Comparison of ENCODE assay signal across 8 cellular contexts in genomic region chr14:49586673-49587460, GRCh38. TPM values are rescaled to one million over a fixed set of nuclear protein-coding genes. Genes with fewer than 3 reads are reported as not detected.
DNase-seq lines count a peak whose midpoint lies in the region; ATAC-seq and TF ChIP-seq lines count a peak whose summit lies in the region.

No MANE protein-coding gene starts in this region.

- peak overlapping the region; percentile 36 for H2AFZ ChIP-seq in osteoblast (ENCODE audit: low read length)

- H3K4me1 ChIP-seq in gastroesophageal sphincter: peaks cover 5 to 35% (median 6%) of the 10 kb centered on the region in 3 donors
- H3K4me1 ChIP-seq in osteoblast (ENCODE audit: insufficient read depth, low read length): peaks cover 18% of the 10 kb centered on the region

- WGBS in gastroesophageal sphincter (ENCODE audit: low coverage in 1 of 2), 2 donors: 1 to 3% methylated on average over 6 to 9 of the region's 21 CpGs

- H4K20me1 ChIP-seq in osteoblast (ENCODE audit: insufficient read depth, low read length): peaks cover 28% of the 10 kb centered on the region

- H3K27me3 Mint-ChIP-seq in activated naive CD4-positive, alpha-beta T cell treated with anti-CD3 and anti-CD28 coated beads, Interleukin-2, amount 10 ng/mL, durations not matched to agents 7 days and 5 days: peaks cover 4% of the 10 kb centered on the region

- CTCF ChIA-PET in activated naive CD4-positive, alpha-beta T cell treated with anti-CD3 and anti-CD28 coated beads, Interleukin-2, amount 10 ng/mL, durations not matched to agents 7 days and 5 days (lab: Charles Lee): interaction anchor here (0.7 to 2.7 kb wide), 7 partner anchors 8 to 125 kb away, joined by 5 to 16 read pairs (median 9); partner anchors contain the start of genes DNAAF2 and LRR1

- no peaks in the 10 kb centered on the region for H3K9me3 ChIP-seq in gastroesophageal sphincter
- H3K9me3 ChIP-seq in osteoblast (ENCODE audit: low read depth, low read length): no peaks in the 10 kb centered on the region

- H3K27ac Mint-ChIP-seq in activated naive CD4-positive, alpha-beta T cell treated with anti-CD3 and anti-CD28 coated beads, Interleukin-2, amount 10 ng/mL, durations not matched to agents 7 days and 5 days: peak overlapping the region; percentile 99

- no peak for TF ChIP-seq POLR2A in gastroesophageal sphincter (IDR thresholded peaks at IDR 0.05)

- H3K27me3 ChIP-seq in gastroesophageal sphincter (no peaks in the 10 kb centered on the region), osteoblast (ENCODE audit: insufficient read depth, low read length) (no peaks in the 10 kb centered on the region)

- H3K9me3 Mint-ChIP-seq in activated naive CD4-positive, alpha-beta T cell treated with anti-CD3 and anti-CD28 coated beads, Interleukin-2, amount 10 ng/mL, durations not matched to agents 7 days and 5 days: no peaks in the 10 kb centered on the region

- TF ChIP-seq CTCF in gastroesophageal sphincter (IDR thresholded peaks at IDR 0.05) (peak; percentile 72 to 92 (median 87)), osteoblast (IDR thresholded peaks at IDR 0.05; ENCODE audit: extremely low read depth, low read depth, low read length) (peak; percentile 83)

- H3K4me2 ChIP-seq in osteoblast (ENCODE audit: insufficient read depth, low read length): peak overlapping the region; percentile 73

- H3K4me3 ChIP-seq in Jurkat, Clone E6-1 (ENCODE audit: low read length): peak overlapping the region; percentile 98
- peak overlapping the region; percentile 65 to 96 for H3K4me3 ChIP-seq in gastroesophageal sphincter
- H3K4me3 ChIP-seq in osteoblast (ENCODE audit: insufficient read depth, low read length): peak overlapping the region; percentile 93

- H3K4me3 Mint-ChIP-seq in activated naive CD4-positive, alpha-beta T cell treated with anti-CD3 and anti-CD28 coated beads, Interleukin-2, amount 10 ng/mL, durations not matched to agents 7 days and 5 days: peak overlapping the region; percentile 89

- DNase-seq in ELR (ENCODE audit: low read depth): peak; percentile 84
- DNase-seq in Jurkat, Clone E6-1 (ENCODE audit: low read depth, low spot score): peak; percentile 84
- DNase-seq in OCI-M2 (lab: John Stamatoyannopoulos, UW; ENCODE audit: unreplicated experiment): peak; percentile 81
- peak; percentile 62 for DNase-seq in activated naive CD4-positive, alpha-beta T cell treated with anti-CD3 and anti-CD28 coated beads, Interleukin-2, amount 10 ng/mL, durations not matched to agents 7 days and 5 days
- DNase-seq in osteoblast (ENCODE audit: insufficient read length, low spot score, missing footprints): peak; percentile 79
- DNase-seq in SKM-1 treated with dmso at 0.1 percent for 144 hours (lab: John Stamatoyannopoulos, UW; ENCODE audit: unreplicated experiment): no peak

- peaks cover 40% of the 10 kb centered on the region for H3K4me1 Mint-ChIP-seq in activated naive CD4-positive, alpha-beta T cell treated with anti-CD3 and anti-CD28 coated beads, Interleukin-2, amount 10 ng/mL, durations not matched to agents 7 days and 5 days

- no peak for TF ChIP-seq EP300 in gastroesophageal sphincter (IDR thresholded peaks at IDR 0.05)

- H3K79me2 ChIP-seq in osteoblast (ENCODE audit: insufficient read depth, low read length): peaks cover 43% of the 10 kb centered on the region

- H3K27ac ChIP-seq in gastroesophageal sphincter (peak overlapping the region; percentile 82 to 95 (median 90)), osteoblast (ENCODE audit: low read depth, low read length) (peak overlapping the region; percentile 24)

- ATAC-seq in GM21786 (IDR thresholded peaks at IDR 0.05; ENCODE audit: unreplicated experiment): peak; percentile 26
- ATAC-seq in gastroesophageal sphincter: peak; percentile 7

- H3K36me3 Mint-ChIP-seq in activated naive CD4-positive, alpha-beta T cell treated with anti-CD3 and anti-CD28 coated beads, Interleukin-2, amount 10 ng/mL, durations not matched to agents 7 days and 5 days: peaks cover 39% of the 10 kb centered on the region

- H3K36me3 ChIP-seq in gastroesophageal sphincter (peaks cover 0 to 27% of the 10 kb centered on the region in 2 donors), osteoblast (ENCODE audit: insufficient read depth, low read length) (peaks cover 31% of the 10 kb centered on the region)

RNA-seq across cellular contexts. Expression of gene RPS29, which starts 0.7 kb away (rescaled TPM):
- 5,160 TPM for polyA plus RNA-seq in Jurkat, Clone E6-1 (2012; ENCODE audit: insufficient read depth, insufficient read length)
- total RNA-seq in gastroesophageal sphincter (1,000 to 10,000 TPM; 2,027 to 8,808 (median 4,209) TPM), osteoblast (3,421 and 4,153 TPM in 2 replicates)

RNA-seq across cellular contexts. Expression of gene LRR1, which starts 11.9 kb away (rescaled TPM):
- polyA plus RNA-seq in Jurkat, Clone E6-1 (2012; ENCODE audit: insufficient read depth, insufficient read length): 62.2 TPM
- total RNA-seq in gastroesophageal sphincter (10 to 100 TPM in 2 of 4 donors, 1 to 10 TPM in 2; 4.0 to 13.9 (median 9.9) TPM), osteoblast (7.6 and 16.2 TPM in 2 replicates)

RNA-seq across cellular contexts. Expression of gene RPL36AL, which starts 33.6 kb away (rescaled TPM):
- polyA plus RNA-seq in Jurkat, Clone E6-1 (2012; ENCODE audit: insufficient read depth, insufficient read length): 479 TPM
- total RNA-seq in gastroesophageal sphincter: 100 to 1,000 TPM; 169 to 352 (median 270) TPM
- 181 and 192 TPM in 2 replicates for total RNA-seq in osteoblast

RNA-seq across cellular contexts. Expression of gene MGAT2, which starts 33.7 kb away (rescaled TPM):
- 30.1 TPM for polyA plus RNA-seq in Jurkat, Clone E6-1 (2012; ENCODE audit: insufficient read depth, insufficient read length)
- 10 to 100 TPM; 17.4 to 29.8 (median 23.0) TPM for total RNA-seq in gastroesophageal sphincter
- 63.0 and 63.1 TPM in 2 replicates for total RNA-seq in osteoblast

RNA-seq across cellular contexts. Expression of gene DNAAF2, which starts 48.2 kb away (rescaled TPM):
- 9.1 TPM for polyA plus RNA-seq in Jurkat, Clone E6-1 (2012; ENCODE audit: insufficient read depth, insufficient read length)
- total RNA-seq in gastroesophageal sphincter (10 to 100 TPM in 1 of 4 donors, 1 to 10 TPM in 3; 6.8 to 10.4 (median 9.0) TPM), osteoblast (9.8 and 10.0 TPM in 2 replicates)
